ENCODE assay signal across 8 cellular contexts in genomic region chr20:3172126-3172932, GRCh38. TPM values are rescaled to one million over a fixed set of nuclear protein-coding genes. Genes with fewer than 3 reads are reported as not detected.
DNase-seq lines count a peak whose midpoint lies in the region; ATAC-seq and TF ChIP-seq lines count a peak whose summit lies in the region.

No MANE protein-coding gene starts in this region.

- no peak overlapping the region for H3K9ac ChIP-seq in KMS-11
- H3K9ac ChIP-seq in neural cell (ENCODE audit: low read length) = peak overlapping the region; percentile 94

- no peaks in the 10 kb centered on the region for H3K4me1 ChIP-seq in KMS-11 (ENCODE audit: low read depth, poor library complexity, severe bottlenecking)

- H3K27ac ChIP-seq in KMS-11 (no peak overlapping the region), coronary artery (peak overlapping the region in 1 of 2 donors; percentile 90), neural cell (ENCODE audit: low read length) (peak overlapping the region; percentile 87)

- ATAC-seq in GM19463 (IDR thresholded peaks at IDR 0.05; ENCODE audit: unreplicated experiment) (no peak), GM21825 (IDR thresholded peaks at IDR 0.05; ENCODE audit: unreplicated experiment) (no peak), HG03159 (IDR thresholded peaks at IDR 0.05; ENCODE audit: unreplicated experiment) (no peak)

- H3K4me3 ChIP-seq in AG10803 (ENCODE audit: low read length) = peak overlapping the region; percentile 92
- H3K4me3 ChIP-seq in KMS-11 (IDR thresholded peaks at IDR 0.05; ENCODE audit: insufficient read depth, low read depth, low read length) = no peak overlapping the region
- H3K4me3 ChIP-seq in coronary artery = peak overlapping the region; percentile 99
- H3K4me3 ChIP-seq in neural cell (ENCODE audit: low read length) = peak overlapping the region; percentile 84

- H3K27me3 ChIP-seq in KMS-11 (ENCODE audit: insufficient read depth, low read depth) (no peaks in the 10 kb centered on the region), neural cell (ENCODE audit: insufficient read depth, low read depth, low read length) (no peaks in the 10 kb centered on the region)

- TF ChIP-seq RAD21 in neural cell (conservative IDR thresholded peaks at IDR 0.05) = no peak

- no peaks in the 10 kb centered on the region for H3K9me2 ChIP-seq in neural cell (ENCODE audit: insufficient read depth, low read length)

- no peak for TF ChIP-seq EP300 in neural cell (conservative IDR thresholded peaks at IDR 0.05; ENCODE audit: poor library complexity, severe bottlenecking)

- no peaks in the 10 kb centered on the region for H4K20me1 ChIP-seq in KMS-11 (ENCODE audit: insufficient read depth)
- H4K20me1 ChIP-seq in neural cell (ENCODE audit: insufficient read depth) = no peaks in the 10 kb centered on the region

- H3F3A ChIP-seq in neural cell (ENCODE audit: insufficient read depth, low read length, poor library complexity, severe bottlenecking) = no peaks in the 10 kb centered on the region

- H2AFZ ChIP-seq in KMS-11 (ENCODE audit: low read depth) = peak overlapping the region; percentile 26; the same call in 1 of the 2 replicates
- peak overlapping the region; percentile 25 for H2AFZ ChIP-seq in neural cell (ENCODE audit: low read depth, low read length)

- H3K4me2 ChIP-seq in KMS-11 (no peak overlapping the region), neural cell (ENCODE audit: low read length) (peak overlapping the region; percentile 98)

- TF ChIP-seq CTCF in AG10803 (conservative IDR thresholded peaks at IDR 0.05; ENCODE audit: low read length) (no peak), KMS-11 (conservative IDR thresholded peaks at IDR 0.05; ENCODE audit: low read depth, low read length) (no peak), coronary artery (IDR thresholded peaks at IDR 0.05) (no peak), neural cell (IDR thresholded peaks at IDR 0.05; ENCODE audit: poor library complexity, severe bottlenecking) (no peak)

- no peak for DNase-seq in AG10803 (ENCODE audit: low read depth)
- DNase-seq in coronary artery (ENCODE audit: low spot score) = no peak
- no peak for DNase-seq in iPS-NIHi11 (ENCODE audit: low spot score)

- H3K36me3 ChIP-seq in KMS-11 (ENCODE audit: insufficient read depth) (no peaks in the 10 kb centered on the region), neural cell (ENCODE audit: insufficient read depth, low read length) (no peaks in the 10 kb centered on the region)

- H3K79me2 ChIP-seq in KMS-11 (ENCODE audit: insufficient read depth, low read depth) (no peaks in the 10 kb centered on the region), neural cell (replicated peaks; ENCODE audit: insufficient read depth, low read length) (peaks cover 5% of the 10 kb centered on the region)

- no peaks in the 10 kb centered on the region for H3K9me3 ChIP-seq in neural cell (ENCODE audit: low read length)

TF ChIP-seq in neural cell, 6 proteins besides CTCF, POLR2A, EP300 and RAD21:
- TF ChIP-seq, protein P1, sequence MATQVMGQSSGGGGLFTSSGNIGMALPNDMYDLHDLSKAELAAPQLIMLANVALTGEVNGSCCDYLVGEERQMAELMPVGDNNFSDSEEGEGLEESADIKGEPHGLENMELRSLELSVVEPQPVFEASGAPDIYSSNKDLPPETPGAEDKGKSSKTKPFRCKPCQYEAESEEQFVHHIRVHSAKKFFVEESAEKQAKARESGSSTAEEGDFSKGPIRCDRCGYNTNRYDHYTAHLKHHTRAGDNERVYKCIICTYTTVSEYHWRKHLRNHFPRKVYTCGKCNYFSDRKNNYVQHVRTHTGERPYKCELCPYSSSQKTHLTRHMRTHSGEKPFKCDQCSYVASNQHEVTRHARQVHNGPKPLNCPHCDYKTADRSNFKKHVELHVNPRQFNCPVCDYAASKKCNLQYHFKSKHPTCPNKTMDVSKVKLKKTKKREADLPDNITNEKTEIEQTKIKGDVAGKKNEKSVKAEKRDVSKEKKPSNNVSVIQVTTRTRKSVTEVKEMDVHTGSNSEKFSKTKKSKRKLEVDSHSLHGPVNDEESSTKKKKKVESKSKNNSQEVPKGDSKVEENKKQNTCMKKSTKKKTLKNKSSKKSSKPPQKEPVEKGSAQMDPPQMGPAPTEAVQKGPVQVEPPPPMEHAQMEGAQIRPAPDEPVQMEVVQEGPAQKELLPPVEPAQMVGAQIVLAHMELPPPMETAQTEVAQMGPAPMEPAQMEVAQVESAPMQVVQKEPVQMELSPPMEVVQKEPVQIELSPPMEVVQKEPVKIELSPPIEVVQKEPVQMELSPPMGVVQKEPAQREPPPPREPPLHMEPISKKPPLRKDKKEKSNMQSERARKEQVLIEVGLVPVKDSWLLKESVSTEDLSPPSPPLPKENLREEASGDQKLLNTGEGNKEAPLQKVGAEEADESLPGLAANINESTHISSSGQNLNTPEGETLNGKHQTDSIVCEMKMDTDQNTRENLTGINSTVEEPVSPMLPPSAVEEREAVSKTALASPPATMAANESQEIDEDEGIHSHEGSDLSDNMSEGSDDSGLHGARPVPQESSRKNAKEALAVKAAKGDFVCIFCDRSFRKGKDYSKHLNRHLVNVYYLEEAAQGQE (IDR thresholded peaks at IDR 0.05; ENCODE audit: borderline replicate concordance) = no peak
- TF ChIP-seq MXI1 (conservative IDR thresholded peaks at IDR 0.05; ENCODE audit: poor library complexity, severe bottlenecking) (no peak), TAF1 (IDR thresholded peaks at IDR 0.05; ENCODE audit: low read depth) (no peak), SMC3 (conservative IDR thresholded peaks at IDR 0.05; ENCODE audit: poor library complexity) (no peak), EZH2 (IDR thresholded peaks at IDR 0.05; ENCODE audit: borderline replicate concordance, insufficient read depth, low read length, poor library complexity, severe bottlenecking) (no peak), POLR2AphosphoS5 (IDR thresholded peaks at IDR 0.05) (no peak)
TF ChIP-seq in neural cell: peak in this region for 0.

RNA-seq across cellular contexts. Expression of gene LZTS3, which starts 1.0 kb away (rescaled TPM):
- polyA plus RNA-seq in neural cell = 33.8 and 42.0 TPM in 2 replicates
- polyA minus RNA-seq in neural cell = 31.4 and 32.3 TPM in 2 replicates

RNA-seq across cellular contexts. Expression of gene FASTKD5, which starts 12.7 kb away (rescaled TPM):
- polyA plus RNA-seq in neural cell = 14.2 and 17.0 TPM in 2 replicates
- 29.9 and 31.3 TPM in 2 replicates for polyA minus RNA-seq in neural cell

RNA-seq across cellular contexts. Expression of gene UBOX5, which starts 12.7 kb away (rescaled TPM):
- polyA plus RNA-seq in neural cell = 1.8 and 3.6 TPM in 2 replicates
- 5.4 and 6.1 TPM in 2 replicates for polyA minus RNA-seq in neural cell

RNA-seq across cellular contexts. Expression of gene DDRGK1, which starts 32.2 kb away (rescaled TPM):
- polyA plus RNA-seq in neural cell = 67.6 and 77.8 TPM in 2 replicates
- polyA minus RNA-seq in neural cell = 43.8 and 44.9 TPM in 2 replicates

RNA-seq across cellular contexts. Expression of gene ITPA, which starts 37.0 kb away (rescaled TPM):
- polyA plus RNA-seq in neural cell = 87.1 and 89.5 TPM in 2 replicates
- polyA minus RNA-seq in neural cell = 26.3 and 27.3 TPM in 2 replicates
